ENCODE assay signal across 20 cellular contexts in the genomic region with DNA sequence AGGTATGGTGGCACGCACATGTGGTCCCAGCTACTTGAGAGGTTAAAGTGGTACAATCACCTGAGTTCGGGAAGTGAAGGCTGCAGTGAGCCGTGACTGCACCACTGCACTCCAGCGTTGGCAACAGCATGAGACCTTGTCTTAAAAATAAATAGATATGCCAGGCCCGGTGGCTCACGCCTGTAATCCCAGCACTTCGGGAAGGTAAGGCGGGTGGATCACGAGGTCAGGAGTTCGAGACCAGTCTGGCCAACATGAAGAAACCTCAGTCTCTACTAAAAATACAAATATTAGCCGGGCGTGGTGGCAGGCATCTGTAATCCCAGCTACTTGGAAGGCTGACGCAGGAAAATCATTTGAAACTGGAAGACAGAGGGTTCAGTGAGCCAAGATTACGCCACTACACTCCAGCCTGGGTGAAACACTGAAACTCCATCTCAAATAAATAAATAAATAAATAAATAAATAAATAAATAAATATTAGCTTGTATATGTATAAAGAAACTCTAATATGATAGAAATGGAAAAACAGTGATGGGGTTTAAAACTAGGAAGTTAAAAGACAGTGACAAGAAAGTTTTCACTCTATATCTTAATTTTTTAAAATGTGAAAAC. TPM values are rescaled to one million over a fixed set of nuclear protein-coding genes. Genes with fewer than 3 reads are reported as not detected.
DNase-seq lines count a peak whose midpoint lies in the region; ATAC-seq and TF ChIP-seq lines count a peak whose summit lies in the region.
"Had no signal": no experiment of that assay in that cellular context is flagged by ENCODE, and none has a peak within 500 bp of the region (broad histone marks: within the 10 kb centered on the region; RNA-seq: fewer than 3 reads in every experiment).

No MANE protein-coding gene starts in this region.

- H3K4ac ChIP-seq in trophoblast cell (ENCODE audit: low read depth, low read length) = peak overlapping the region; percentile 10

- no peaks in the 10 kb centered on the region for H3K27me3 Mint-ChIP-seq in stimulated activated naive CD8-positive, alpha-beta T cell treated with anti-CD3 and anti-CD28 coated beads, Interleukin-15, Interleukin-2, amounts not matched to agents 100 ng/mL and 50 ng/mL, for 24 hours
- H3K27me3 Mint-ChIP-seq: activated naive CD4-positive, alpha-beta T cell treated with anti-CD3 and anti-CD28 coated beads, Interleukin-2, amount 10 ng/mL, durations not matched to agents 7 days and 5 days; CD4-positive, CD25-positive, alpha-beta regulatory T cell; T-cell had no signal

- no peak overlapping the region for H4K8ac ChIP-seq in trophoblast cell (ENCODE audit: low read depth, low read length)

- DNase-seq in stimulated activated naive CD8-positive, alpha-beta T cell treated with anti-CD3 and anti-CD28 coated beads, Interleukin-15, Interleukin-2, amounts not matched to agents 100 U/mL and 50 U/mL, for 24 hours = no peak
- peak; percentile 32 to 38 for DNase-seq in cardiac fibroblast (ENCODE audit: low read depth in 2 of 2)
- DNase-seq in trophoblast cell = no peak
- DNase-seq in epidermal melanocyte (ENCODE audit: insufficient read length, low spot score) = no peak
- DNase-seq: activated CD4-positive, alpha-beta T cell treated with anti-CD3 and anti-CD28 coated beads, Interleukin-2, amount 50 U/mL, for 4 hours; activated naive CD4-positive, alpha-beta T cell treated with anti-CD3 and anti-CD28 coated beads, Interleukin-2, amount 10 ng/mL, durations not matched to agents 7 days and 5 days; CD4-positive, CD25-positive, alpha-beta regulatory T cell; DMS153; hypothalamus; NCI-H146; NCI-H774; SIG-M5; T-cell had no signal

- H3K4me3 ChIP-seq in cardiac fibroblast (replicated peaks in 1 of 2; ENCODE audit: low read depth in 2 of 2, low read length in 2 of 2) (no peak overlapping the region), trophoblast cell (ENCODE audit: low read depth, low read length) (no peak overlapping the region)
- H3K4me3 ChIP-seq: GM12878, lung had no signal

- no peak overlapping the region for H3K9ac ChIP-seq in trophoblast cell (ENCODE audit: low read length)

- peaks cover 33% of the 10 kb centered on the region for H3K4me1 Mint-ChIP-seq in stimulated activated naive CD8-positive, alpha-beta T cell treated with anti-CD3 and anti-CD28 coated beads, Interleukin-15, Interleukin-2, amounts not matched to agents 100 ng/mL and 50 ng/mL, for 24 hours (ENCODE audit: low read depth)

- peak overlapping the region; percentile 16 for H3K27ac Mint-ChIP-seq in stimulated activated naive CD8-positive, alpha-beta T cell treated with anti-CD3 and anti-CD28 coated beads, Interleukin-15, Interleukin-2, amounts not matched to agents 100 ng/mL and 50 ng/mL, for 24 hours
- H3K27ac Mint-ChIP-seq: activated naive CD4-positive, alpha-beta T cell treated with anti-CD3 and anti-CD28 coated beads, Interleukin-2, amount 10 ng/mL, durations not matched to agents 7 days and 5 days; CD4-positive, CD25-positive, alpha-beta regulatory T cell; T-cell had no signal

- H2AK5ac ChIP-seq in trophoblast cell (ENCODE audit: low read length) = no peak overlapping the region

- no peak overlapping the region for H2AFZ ChIP-seq in trophoblast cell (ENCODE audit: insufficient read depth, low read length, poor library complexity)

- H3K4me1 ChIP-seq in trophoblast cell (ENCODE audit: control insufficient read depth in 1 of 2, insufficient read depth in 2 of 2, low read length in 2 of 2) = no peaks in the 10 kb centered on the region

- no peak overlapping the region for H3K23ac ChIP-seq in trophoblast cell (ENCODE audit: low read length)

- no peak overlapping the region for H4K91ac ChIP-seq in trophoblast cell (ENCODE audit: low read depth, low read length)

- no peak overlapping the region for H3K14ac ChIP-seq in trophoblast cell (ENCODE audit: low read length)

- no peak overlapping the region for H2BK5ac ChIP-seq in trophoblast cell (ENCODE audit: low read depth, low read length, poor library complexity)

- peaks cover under 1 to 13% of the 10 kb centered on the region in 2 experiments for H3K36me3 ChIP-seq in trophoblast cell (ENCODE audit: control insufficient read depth in 1 of 2, insufficient read depth in 2 of 2, low read length in 2 of 2)

- no CpG with 5 or more reads among the region's 14 CpGs for WGBS in trophoblast cell (ENCODE audit: extremely low coverage, insufficient coverage, insufficient read length)

- H3K27me3 ChIP-seq in trophoblast cell (ENCODE audit: insufficient read depth, low read length) = no peaks in the 10 kb centered on the region
- H3K27me3 ChIP-seq: neutrophil had no signal

- no peak for TF ChIP-seq CTCF in cardiac fibroblast (IDR thresholded peaks at IDR 0.05; ENCODE audit: low read depth, low read length)

- H3K79me2 ChIP-seq in trophoblast cell (ENCODE audit: control insufficient read depth, insufficient read depth, low read length, poor library complexity) = peaks cover 13% of the 10 kb centered on the region

- no peaks in the 10 kb centered on the region for H3K9me3 ChIP-seq in trophoblast cell (ENCODE audit: insufficient read depth, low read depth, low read length)
- H3K9me3 ChIP-seq: neutrophil had no signal

- no peak overlapping the region for H3K4me3 Mint-ChIP-seq in stimulated activated naive CD8-positive, alpha-beta T cell treated with anti-CD3 and anti-CD28 coated beads, Interleukin-15, Interleukin-2, amounts not matched to agents 100 ng/mL and 50 ng/mL, for 24 hours
- H3K4me3 Mint-ChIP-seq: activated naive CD4-positive, alpha-beta T cell treated with anti-CD3 and anti-CD28 coated beads, Interleukin-2, amount 10 ng/mL, durations not matched to agents 7 days and 5 days; CD4-positive, CD25-positive, alpha-beta regulatory T cell; T-cell had no signal

- no peaks in the 10 kb centered on the region for H3K9me3 Mint-ChIP-seq in stimulated activated naive CD8-positive, alpha-beta T cell treated with anti-CD3 and anti-CD28 coated beads, Interleukin-15, Interleukin-2, amounts not matched to agents 100 ng/mL and 50 ng/mL, for 24 hours
- H3K9me3 Mint-ChIP-seq: activated naive CD4-positive, alpha-beta T cell treated with anti-CD3 and anti-CD28 coated beads, Interleukin-2, amount 10 ng/mL, durations not matched to agents 7 days and 5 days; CD4-positive, CD25-positive, alpha-beta regulatory T cell; T-cell had no signal

- ATAC-seq in stimulated activated naive CD8-positive, alpha-beta T cell treated with anti-CD3 and anti-CD28 coated beads, Interleukin-15, Interleukin-2, amounts not matched to agents 100 U/mL and 50 U/mL, for 24 hours = no peak
- no peak for ATAC-seq in GM18520 (IDR thresholded peaks at IDR 0.05; ENCODE audit: unreplicated experiment)
- ATAC-seq in HG02884 (IDR thresholded peaks at IDR 0.05; ENCODE audit: unreplicated experiment) = no peak
- ATAC-seq in HG03139 (IDR thresholded peaks at IDR 0.05; ENCODE audit: unreplicated experiment) = no peak
- ATAC-seq: T-cell had no signal

- H4K12ac ChIP-seq in trophoblast cell (ENCODE audit: low read depth, low read length) = no peak overlapping the region

- no peak overlapping the region for H3K4me2 ChIP-seq in trophoblast cell (ENCODE audit: low read length)

- H2BK120ac ChIP-seq in trophoblast cell (ENCODE audit: insufficient read depth, low read length, poor library complexity) = no peak overlapping the region

- no peak overlapping the region for H2BK12ac ChIP-seq in trophoblast cell (ENCODE audit: low read length)

- H3K18ac ChIP-seq in trophoblast cell (ENCODE audit: low read length) = no peak overlapping the region

- peaks cover 26% of the 10 kb centered on the region for H3K36me3 Mint-ChIP-seq in stimulated activated naive CD8-positive, alpha-beta T cell treated with anti-CD3 and anti-CD28 coated beads, Interleukin-15, Interleukin-2, amounts not matched to agents 100 ng/mL and 50 ng/mL, for 24 hours (ENCODE audit: low read depth)

- H3K27ac ChIP-seq in trophoblast cell (ENCODE audit: low read depth, low read length) = no peak overlapping the region
- H3K27ac ChIP-seq: neutrophil had no signal

- H3K79me1 ChIP-seq in trophoblast cell (ENCODE audit: low read length) = no peaks in the 10 kb centered on the region

RNA-seq across cellular contexts. Expression of a gene that starts 18.8 kb away (rescaled TPM):
- polyA plus RNA-seq in trophoblast cell (2013) = 22.8 and 23.4 TPM in 2 replicates

RNA-seq across cellular contexts. Expression of a gene that starts 42.6 kb away (rescaled TPM):
- 20.7 and 22.0 TPM in 2 replicates for polyA plus RNA-seq in trophoblast cell (2013)

RNA-seq across cellular contexts. Expression of a gene that starts 54.5 kb away (rescaled TPM):
- 37.4 and 41.0 TPM in 2 replicates for polyA plus RNA-seq in trophoblast cell (2013)

RNA-seq across cellular contexts. Expression of a gene that starts 59.4 kb away (rescaled TPM):
- 118 and 119 TPM in 2 replicates for polyA plus RNA-seq in trophoblast cell (2013)

Comparison
In these comparisons a context has a peak if more than half of its experiments do, and no peak if none do; other contexts are left out.
1. DNase-seq: peak in cardiac fibroblast (2 of 2); none in stimulated activated naive CD8-positive, alpha-beta T cell treated with anti-CD3 and anti-CD28 coated beads, Interleukin-15, Interleukin-2, amounts not matched to agents 100 U/mL and 50 U/mL, for 24 hours (single experiment), trophoblast cell (0 of 2) and epidermal melanocyte (single experiment).